ENCODE assay signal across 8 cellular contexts in genomic region chr1:4671828-4672227, GRCh38. TPM values are rescaled to one million over a fixed set of nuclear protein-coding genes. Genes with fewer than 3 reads are reported as not detected.
"Had no signal": no experiment of that assay in that cellular context is flagged by ENCODE, and none has a peak within 500 bp of the region (broad histone marks: within the 10 kb centered on the region; RNA-seq: fewer than 3 reads in every experiment).

No MANE protein-coding gene starts in this region.

- ATAC-seq: GM12878 had no signal

- FAIRE-seq: G401.6, GM12878, GM12891, GM12892, GM18507, GM19239 had no signal

- H3K4me3 ChIP-seq: GM12878 had no signal

- DNase-seq: GDM1, GF-D8 had no signal

RNA-seq across cellular contexts. Expression of gene AJAP1, which starts 17.4 kb away (rescaled TPM):
- total RNA-seq: GM12878 had no signal
